In genomic region chr20:50710492-50711063, GRCh38 we compare ENCODE assay signal across 1 cellular context.
TF ChIP-seq lines count a peak whose summit lies in the region.

No MANE protein-coding gene starts in this region.

TF ChIP-seq in HepG2, 621 proteins besides CTCF, POLR2A, EP300 and RAD21 (continued from another document and continues in another):
- TF ChIP-seq HNF4G (IDR thresholded peaks at IDR 0.05; ENCODE audit: borderline replicate concordance, low read depth, low read length), result no peak
- no peak for TF ChIP-seq HNF4G (CRISPR knock-in tag; IDR thresholded peaks at IDR 0.05; ENCODE audit: borderline replicate concordance, low read depth)
- peak; percentile 63 for TF ChIP-seq MIXL1 (CRISPR knock-in tag; IDR thresholded peaks at IDR 0.05)
- TF ChIP-seq KDM6A (CRISPR knock-in tag; IDR thresholded peaks at IDR 0.05; ENCODE audit: low read depth), result no peak
- TF ChIP-seq SRY (CRISPR knock-in tag; IDR thresholded peaks at IDR 0.05), result no peak
- TF ChIP-seq SMC3 (IDR thresholded peaks at IDR 0.05; ENCODE audit: low read length), result peak; percentile 1; the same call in 1 of the 2 replicates
- TF ChIP-seq ZFY (CRISPR knock-in tag; IDR thresholded peaks at IDR 0.05), result no peak
- no peak; the same call in 2 of the 3 replicates for TF ChIP-seq MXI1 (IDR thresholded peaks at IDR 0.05; ENCODE audit: borderline replicate concordance, low read depth, low read length)
- no peak for TF ChIP-seq SIX4 (CRISPR knock-in tag; IDR thresholded peaks at IDR 0.05)
- peak in 1 of 2 experiments; percentile 56; a peak in 2 of 4 replicates for TF ChIP-seq ATF4 (CRISPR knock-in tag; IDR thresholded peaks at IDR 0.05)
- no peak for TF ChIP-seq DR1 (CRISPR knock-in tag; IDR thresholded peaks at IDR 0.05)
- TF ChIP-seq CBX5 (CRISPR knock-in tag; IDR thresholded peaks at IDR 0.05; ENCODE audit: borderline replicate concordance), result no peak
- TF ChIP-seq ZNF644 (CRISPR knock-in tag; IDR thresholded peaks at IDR 0.05; ENCODE audit: low read depth), result peak; percentile 63; the same call in 1 of the 2 replicates
- no peak for TF ChIP-seq DNMT1 (CRISPR knock-in tag; IDR thresholded peaks at IDR 0.05)
- TF ChIP-seq ZBTB7B (CRISPR knock-in tag; IDR thresholded peaks at IDR 0.05), result no peak
- no peak for TF ChIP-seq ZBTB25 (CRISPR knock-in tag; IDR thresholded peaks at IDR 0.05)
- no peak for TF ChIP-seq ZNF83 (CRISPR knock-in tag; IDR thresholded peaks at IDR 0.05; ENCODE audit: borderline replicate concordance)
- TF ChIP-seq, protein P1, sequence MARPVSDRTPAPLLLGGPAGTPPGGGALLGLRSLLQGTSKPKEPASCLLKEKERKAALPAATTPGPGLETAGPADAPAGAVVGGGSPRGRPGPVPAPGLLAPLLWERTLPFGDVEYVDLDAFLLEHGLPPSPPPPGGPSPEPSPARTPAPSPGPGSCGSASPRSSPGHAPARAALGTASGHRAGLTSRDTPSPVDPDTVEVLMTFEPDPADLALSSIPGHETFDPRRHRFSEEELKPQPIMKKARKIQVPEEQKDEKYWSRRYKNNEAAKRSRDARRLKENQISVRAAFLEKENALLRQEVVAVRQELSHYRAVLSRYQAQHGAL (CRISPR knock-in tag; IDR thresholded peaks at IDR 0.05; ENCODE audit: not compliant biosample characterization), result no peak
- no peak for TF ChIP-seq KLF11 (CRISPR knock-in tag; IDR thresholded peaks at IDR 0.05)
- TF ChIP-seq HES4 (CRISPR knock-in tag; IDR thresholded peaks at IDR 0.05; ENCODE audit: borderline replicate concordance), result no peak
- TF ChIP-seq SP2 (CRISPR knock-in tag; IDR thresholded peaks at IDR 0.05), result no peak
- TF ChIP-seq KLF13 (CRISPR knock-in tag; IDR thresholded peaks at IDR 0.05), result no peak
- TF ChIP-seq GATA4 (IDR thresholded peaks at IDR 0.05; ENCODE audit: borderline replicate concordance, low read depth), result no peak
- TF ChIP-seq ZSCAN29 (CRISPR knock-in tag; conservative IDR thresholded peaks at IDR 0.05), result no peak
- no peak for TF ChIP-seq ZNF572 (CRISPR knock-in tag; IDR thresholded peaks at IDR 0.05)
- TF ChIP-seq, protein P2, sequence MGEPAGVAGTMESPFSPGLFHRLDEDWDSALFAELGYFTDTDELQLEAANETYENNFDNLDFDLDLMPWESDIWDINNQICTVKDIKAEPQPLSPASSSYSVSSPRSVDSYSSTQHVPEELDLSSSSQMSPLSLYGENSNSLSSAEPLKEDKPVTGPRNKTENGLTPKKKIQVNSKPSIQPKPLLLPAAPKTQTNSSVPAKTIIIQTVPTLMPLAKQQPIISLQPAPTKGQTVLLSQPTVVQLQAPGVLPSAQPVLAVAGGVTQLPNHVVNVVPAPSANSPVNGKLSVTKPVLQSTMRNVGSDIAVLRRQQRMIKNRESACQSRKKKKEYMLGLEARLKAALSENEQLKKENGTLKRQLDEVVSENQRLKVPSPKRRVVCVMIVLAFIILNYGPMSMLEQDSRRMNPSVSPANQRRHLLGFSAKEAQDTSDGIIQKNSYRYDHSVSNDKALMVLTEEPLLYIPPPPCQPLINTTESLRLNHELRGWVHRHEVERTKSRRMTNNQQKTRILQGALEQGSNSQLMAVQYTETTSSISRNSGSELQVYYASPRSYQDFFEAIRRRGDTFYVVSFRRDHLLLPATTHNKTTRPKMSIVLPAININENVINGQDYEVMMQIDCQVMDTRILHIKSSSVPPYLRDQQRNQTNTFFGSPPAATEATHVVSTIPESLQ (CRISPR knock-in tag; conservative IDR thresholded peaks at IDR 0.05), result no peak
- no peak for TF ChIP-seq ZNF703 (CRISPR knock-in tag; IDR thresholded peaks at IDR 0.05; ENCODE audit: borderline replicate concordance)
- TF ChIP-seq, protein P3, sequence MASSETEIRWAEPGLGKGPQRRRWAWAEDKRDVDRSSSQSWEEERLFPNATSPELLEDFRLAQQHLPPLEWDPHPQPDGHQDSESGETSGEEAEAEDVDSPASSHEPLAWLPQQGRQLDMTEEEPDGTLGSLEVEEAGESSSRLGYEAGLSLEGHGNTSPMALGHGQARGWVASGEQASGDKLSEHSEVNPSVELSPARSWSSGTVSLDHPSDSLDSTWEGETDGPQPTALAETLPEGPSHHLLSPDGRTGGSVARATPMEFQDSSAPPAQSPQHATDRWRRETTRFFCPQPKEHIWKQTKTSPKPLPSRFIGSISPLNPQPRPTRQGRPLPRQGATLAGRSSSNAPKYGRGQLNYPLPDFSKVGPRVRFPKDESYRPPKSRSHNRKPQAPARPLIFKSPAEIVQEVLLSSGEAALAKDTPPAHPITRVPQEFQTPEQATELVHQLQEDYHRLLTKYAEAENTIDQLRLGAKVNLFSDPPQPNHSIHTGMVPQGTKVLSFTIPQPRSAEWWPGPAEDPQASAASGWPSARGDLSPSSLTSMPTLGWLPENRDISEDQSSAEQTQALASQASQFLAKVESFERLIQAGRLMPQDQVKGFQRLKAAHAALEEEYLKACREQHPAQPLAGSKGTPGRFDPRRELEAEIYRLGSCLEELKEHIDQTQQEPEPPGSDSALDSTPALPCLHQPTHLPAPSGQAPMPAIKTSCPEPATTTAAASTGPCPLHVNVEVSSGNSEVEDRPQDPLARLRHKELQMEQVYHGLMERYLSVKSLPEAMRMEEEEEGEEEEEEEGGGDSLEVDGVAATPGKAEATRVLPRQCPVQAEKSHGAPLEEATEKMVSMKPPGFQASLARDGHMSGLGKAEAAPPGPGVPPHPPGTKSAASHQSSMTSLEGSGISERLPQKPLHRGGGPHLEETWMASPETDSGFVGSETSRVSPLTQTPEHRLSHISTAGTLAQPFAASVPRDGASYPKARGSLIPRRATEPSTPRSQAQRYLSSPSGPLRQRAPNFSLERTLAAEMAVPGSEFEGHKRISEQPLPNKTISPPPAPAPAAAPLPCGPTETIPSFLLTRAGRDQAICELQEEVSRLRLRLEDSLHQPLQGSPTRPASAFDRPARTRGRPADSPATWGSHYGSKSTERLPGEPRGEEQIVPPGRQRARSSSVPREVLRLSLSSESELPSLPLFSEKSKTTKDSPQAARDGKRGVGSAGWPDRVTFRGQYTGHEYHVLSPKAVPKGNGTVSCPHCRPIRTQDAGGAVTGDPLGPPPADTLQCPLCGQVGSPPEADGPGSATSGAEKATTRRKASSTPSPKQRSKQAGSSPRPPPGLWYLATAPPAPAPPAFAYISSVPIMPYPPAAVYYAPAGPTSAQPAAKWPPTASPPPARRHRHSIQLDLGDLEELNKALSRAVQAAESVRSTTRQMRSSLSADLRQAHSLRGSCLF (CRISPR knock-in tag; IDR thresholded peaks at IDR 0.05; ENCODE audit: borderline replicate concordance), result peak; percentile 21; the same call in 1 of the 2 replicates
- no peak for TF ChIP-seq ZC3H13 (CRISPR knock-in tag; IDR thresholded peaks at IDR 0.05)
- no peak for TF ChIP-seq TP53 (CRISPR knock-in tag; conservative IDR thresholded peaks at IDR 0.05)
- 0 out of 2 replicates have a peak, but pooled peaks have one; percentile 18 for TF ChIP-seq KLF6 (CRISPR knock-in tag; IDR thresholded peaks at IDR 0.05)
- TF ChIP-seq ZNF20 (CRISPR knock-in tag; IDR thresholded peaks at IDR 0.05), result no peak
- TF ChIP-seq NR2F6 (IDR thresholded peaks at IDR 0.05), result no peak
- peak; percentile 21; the same call in 1 of the 2 replicates for TF ChIP-seq NR2F6 (CRISPR knock-in tag; IDR thresholded peaks at IDR 0.05)
- TF ChIP-seq, protein P4, sequence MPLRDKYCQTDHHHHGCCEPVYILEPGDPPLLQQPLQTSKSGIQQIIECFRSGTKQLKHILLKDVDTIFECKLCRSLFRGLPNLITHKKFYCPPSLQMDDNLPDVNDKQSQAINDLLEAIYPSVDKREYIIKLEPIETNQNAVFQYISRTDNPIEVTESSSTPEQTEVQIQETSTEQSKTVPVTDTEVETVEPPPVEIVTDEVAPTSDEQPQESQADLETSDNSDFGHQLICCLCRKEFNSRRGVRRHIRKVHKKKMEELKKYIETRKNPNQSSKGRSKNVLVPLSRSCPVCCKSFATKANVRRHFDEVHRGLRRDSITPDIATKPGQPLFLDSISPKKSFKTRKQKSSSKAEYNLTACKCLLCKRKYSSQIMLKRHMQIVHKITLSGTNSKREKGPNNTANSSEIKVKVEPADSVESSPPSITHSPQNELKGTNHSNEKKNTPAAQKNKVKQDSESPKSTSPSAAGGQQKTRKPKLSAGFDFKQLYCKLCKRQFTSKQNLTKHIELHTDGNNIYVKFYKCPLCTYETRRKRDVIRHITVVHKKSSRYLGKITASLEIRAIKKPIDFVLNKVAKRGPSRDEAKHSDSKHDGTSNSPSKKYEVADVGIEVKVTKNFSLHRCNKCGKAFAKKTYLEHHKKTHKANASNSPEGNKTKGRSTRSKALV (CRISPR knock-in tag; IDR thresholded peaks at IDR 0.05), result no peak
- TF ChIP-seq ZNF468 (CRISPR knock-in tag; IDR thresholded peaks at IDR 0.05), result no peak
- TF ChIP-seq TEAD3 (CRISPR knock-in tag; optimal IDR thresholded peaks at IDR 0.05; ENCODE audit: borderline replicate concordance), result no peak
- TF ChIP-seq SMAD1 (CRISPR knock-in tag; IDR thresholded peaks at IDR 0.05; ENCODE audit: borderline replicate concordance, low read depth), result no peak
- no peak; the same call in 1 of the 2 replicates for TF ChIP-seq FOXO1 (CRISPR knock-in tag; IDR thresholded peaks at IDR 0.05)
- no peak for TF ChIP-seq ZNF710 (CRISPR knock-in tag; IDR thresholded peaks at IDR 0.05; ENCODE audit: borderline replicate concordance)
- TF ChIP-seq ZNF143 (CRISPR knock-in tag; IDR thresholded peaks at IDR 0.05), result no peak
- TF ChIP-seq ZBTB4 (CRISPR knock-in tag; IDR thresholded peaks at IDR 0.05; ENCODE audit: borderline replicate concordance), result no peak
- TF ChIP-seq ARID2 (CRISPR knock-in tag; IDR thresholded peaks at IDR 0.05; ENCODE audit: borderline replicate concordance), result no peak
- TF ChIP-seq, protein P5, sequence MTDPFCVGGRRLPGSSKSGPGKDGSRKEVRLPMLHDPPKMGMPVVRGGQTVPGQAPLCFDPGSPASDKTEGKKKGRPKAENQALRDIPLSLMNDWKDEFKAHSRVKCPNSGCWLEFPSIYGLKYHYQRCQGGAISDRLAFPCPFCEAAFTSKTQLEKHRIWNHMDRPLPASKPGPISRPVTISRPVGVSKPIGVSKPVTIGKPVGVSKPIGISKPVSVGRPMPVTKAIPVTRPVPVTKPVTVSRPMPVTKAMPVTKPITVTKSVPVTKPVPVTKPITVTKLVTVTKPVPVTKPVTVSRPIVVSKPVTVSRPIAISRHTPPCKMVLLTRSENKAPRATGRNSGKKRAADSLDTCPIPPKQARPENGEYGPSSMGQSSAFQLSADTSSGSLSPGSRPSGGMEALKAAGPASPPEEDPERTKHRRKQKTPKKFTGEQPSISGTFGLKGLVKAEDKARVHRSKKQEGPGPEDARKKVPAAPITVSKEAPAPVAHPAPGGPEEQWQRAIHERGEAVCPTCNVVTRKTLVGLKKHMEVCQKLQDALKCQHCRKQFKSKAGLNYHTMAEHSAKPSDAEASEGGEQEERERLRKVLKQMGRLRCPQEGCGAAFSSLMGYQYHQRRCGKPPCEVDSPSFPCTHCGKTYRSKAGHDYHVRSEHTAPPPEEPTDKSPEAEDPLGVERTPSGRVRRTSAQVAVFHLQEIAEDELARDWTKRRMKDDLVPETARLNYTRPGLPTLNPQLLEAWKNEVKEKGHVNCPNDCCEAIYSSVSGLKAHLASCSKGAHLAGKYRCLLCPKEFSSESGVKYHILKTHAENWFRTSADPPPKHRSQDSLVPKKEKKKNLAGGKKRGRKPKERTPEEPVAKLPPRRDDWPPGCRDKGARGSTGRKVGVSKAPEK (CRISPR knock-in tag; IDR thresholded peaks at IDR 0.05; ENCODE audit: borderline replicate concordance), result no peak
- 0 out of 2 replicates have a peak, but pooled peaks have one; percentile 16 for TF ChIP-seq HOXA3 (CRISPR knock-in tag; IDR thresholded peaks at IDR 0.05)
- no peak for TF ChIP-seq ZNF879 (CRISPR knock-in tag; IDR thresholded peaks at IDR 0.05)
- TF ChIP-seq ZNF530 (CRISPR knock-in tag; IDR thresholded peaks at IDR 0.05; ENCODE audit: low read depth), result no peak
